9 cellular contexts compared by ENCODE assay signal in the genomic region with DNA sequence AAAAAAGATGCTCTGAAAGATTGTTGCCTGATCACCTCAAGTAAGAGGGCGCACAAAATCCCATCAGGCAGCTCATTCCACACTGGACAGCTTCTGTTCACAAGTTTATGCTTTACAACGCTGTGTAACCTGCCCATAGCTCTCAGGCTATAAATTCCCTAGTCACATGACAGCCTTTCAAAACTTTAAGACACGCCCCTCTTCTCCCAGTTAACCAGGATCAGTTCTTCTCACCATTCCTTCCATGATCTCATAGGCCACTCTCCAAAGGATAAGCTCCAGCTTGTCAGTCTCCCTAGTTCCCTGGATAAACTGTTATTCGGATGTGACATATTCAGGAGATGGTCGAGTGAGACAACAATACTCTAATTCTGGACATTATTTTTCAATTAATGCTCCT. TPM values are rescaled to one million over a fixed set of nuclear protein-coding genes. Genes with fewer than 3 reads are reported as not detected.
DNase-seq lines count a peak whose midpoint lies in the region; ATAC-seq, FAIRE-seq and TF ChIP-seq lines count a peak whose summit lies in the region.
"Had no signal": no experiment of that assay in that cellular context is flagged by ENCODE, and none has a peak within 500 bp of the region (broad histone marks: within the 10 kb centered on the region; RNA-seq: fewer than 3 reads in every experiment).

No MANE protein-coding gene starts in this region.

- H3K27ac ChIP-seq in ACC112 (ENCODE audit: low read depth, low read length) (peak overlapping the region; percentile 64; the same call in 1 of the 2 replicates), K562 (ENCODE audit: extremely low read depth, low read depth, low read length) (no peak overlapping the region)

- intact Hi-C loops in K562 (cut with micrococcal nuclease), result no loop called here

- peaks cover 62% of the 10 kb centered on the region for H4K20me1 ChIP-seq in K562 (replicated peaks; ENCODE audit: control insufficient read depth, insufficient read depth, low read length)

- H3K9me3 ChIP-seq in K562 (replicated peaks; ENCODE audit: control insufficient read depth, insufficient read depth, low read depth, low read length), result no peaks in the 10 kb centered on the region

- no peaks in the 10 kb centered on the region for H3K9me1 ChIP-seq in K562 (ENCODE audit: control insufficient read depth, insufficient read depth, low read length)

- TF ChIP-seq RAD21 in K562 (CRISPR knock-in tag; conservative IDR thresholded peaks at IDR 0.05 in 1 of 2, IDR thresholded peaks at IDR 0.05 in 1 of 2), result no peak

- peaks cover 76% of the 10 kb centered on the region for H3K4me1 ChIP-seq in ACC112 (ENCODE audit: control insufficient read depth, insufficient read depth, low read length, unreplicated experiment)
- peaks cover 7 to 48% of the 10 kb centered on the region in 2 experiments for H3K4me1 ChIP-seq in K562 (replicated peaks in 1 of 2; ENCODE audit: control insufficient read depth in 2 of 2, insufficient read depth in 2 of 2, low read length in 2 of 2)

- H3K27me3 ChIP-seq in ACC112 (ENCODE audit: insufficient read depth, low read length) (no peaks in the 10 kb centered on the region), K562 (ENCODE audit: control insufficient read depth in 2 of 2, insufficient read depth in 2 of 2, low read length in 2 of 2) (no peaks in the 10 kb centered on the region)

- ATAC-seq in K562 (peak; percentile 73), HG02973 (IDR thresholded peaks at IDR 0.05; ENCODE audit: unreplicated experiment) (no peak), GM18511 (IDR thresholded peaks at IDR 0.05; ENCODE audit: unreplicated experiment) (no peak), HG02840 (IDR thresholded peaks at IDR 0.05; ENCODE audit: low FRiP score, unreplicated experiment) (no peak)

- TF ChIP-seq CTCF in K562 (IDR thresholded peaks at IDR 0.05 in 2 of 3, conservative IDR thresholded peaks at IDR 0.05 in 1 of 3; ENCODE audit: insufficient read depth in 2 of 3, low read depth in 1 of 3, low read length in 3 of 3), result no peak

- DNase-seq in HPDE6-E6E7 (ENCODE audit: extremely low spot score), result peak; percentile 63
- DNase-seq in K562 (ENCODE audit: extremely low read depth in 1 of 4, low spot score in 3 of 4), result peak; percentile 27 to 50 (median 37)
- peak; percentile 28 for DNase-seq in kidney tubule cell (ENCODE audit: low spot score)
- DNase-seq in T-helper 9 cell, result no peak
- DNase-seq: activated naive CD4-positive, alpha-beta T cell treated with anti-CD3 and anti-CD28 coated beads, Interleukin-2, amount 50 U/mL, for 16 hours had no signal

- H3K4me2 ChIP-seq in K562 (ENCODE audit: insufficient read depth, low read length), result no peak overlapping the region

- TF ChIP-seq EP300 in K562 (IDR thresholded peaks at IDR 0.05; ENCODE audit: low read length), result no peak

- 30% methylated on average over 5 of the region's 5 CpGs for WGBS in K562 (ENCODE audit: insufficient coverage, low coverage, missing lambda C conversion rate)

- CTCF ChIA-PET in K562 (lab: Yijun Ruan, JAX; ENCODE audit: low intra/inter-chr PET ratio), result no interaction called here

- no peak for FAIRE-seq in K562 (lab: Jason Lieb, UNC)

- no peaks in the 10 kb centered on the region for H3K36me3 ChIP-seq in ACC112 (ENCODE audit: insufficient read depth, low read length)
- H3K36me3 ChIP-seq in K562 (ENCODE audit: control insufficient read depth, insufficient read depth, low read length), result peaks cover 80% of the 10 kb centered on the region

- POLR2A ChIA-PET in K562 (lab: Yijun Ruan, JAX), result interaction anchor here (0.7 to 3.8 kb wide), 7 partner anchors 8 to 240 kb away, joined by 3 to 30 read pairs (median 5); a partner anchor contains a TSS

- in situ Hi-C loops in K562 (cut with MboI), result no loop called here

- H2AFZ ChIP-seq in ACC112 (ENCODE audit: low read length, unreplicated experiment) (no peak overlapping the region), K562 (ENCODE audit: low read depth, low read length) (no peak overlapping the region)

- no TSS peak for BruUV-seq in K562 (replicated peaks; lab: Mats Ljungman, UMichigan)

- H3K9ac ChIP-seq in K562 (ENCODE audit: insufficient read depth in 1 of 2, low read depth in 2 of 2, low read length in 2 of 2), result no peak overlapping the region

- H3K4me3 ChIP-seq in ACC112 (ENCODE audit: low read depth, low read length) (no peak overlapping the region), K562 (no peak overlapping the region)

- H3K79me2 ChIP-seq in ACC112 (ENCODE audit: control insufficient read depth, insufficient read depth, low read length, unreplicated experiment) (peaks cover 92% of the 10 kb centered on the region), K562 (ENCODE audit: control insufficient read depth, insufficient read depth, low read length) (peaks cover 98% of the 10 kb centered on the region)

- TF ChIP-seq POLR2A in K562 (conservative IDR thresholded peaks at IDR 0.05), result no peak

TF ChIP-seq in K562, 482 proteins besides CTCF, POLR2A, EP300 and RAD21 (continues in another document):
- TF ChIP-seq MEIS2 (IDR thresholded peaks at IDR 0.05; ENCODE audit: partially characterized antibody), result peak; percentile 89

RNA-seq across cellular contexts. Expression of a gene that starts 15.0 kb away (rescaled TPM):
- 37.0 and 96.7 TPM in 2 replicates for total RNA-seq in K562 (2011; cell fraction: chromatin; rRNA removed; ENCODE audit: low replicate concordance)
- total RNA-seq in K562 (2011; cell fraction: nucleolus; rRNA removed), result 22.0 and 32.6 TPM in 2 replicates
- total RNA-seq in K562 (2011; cell fraction: nucleoplasm; rRNA removed), result 53.4 and 65.7 TPM in 2 replicates
- 17.8 and 18.7 TPM in 2 replicates for total RNA-seq in K562 (2014; rRNA removed)
- total RNA-seq in K562 (2014; rRNA removed; fragmentation: Illumina TruSeq; extraction: Trizol), result 24.5 and 26.1 TPM in 2 replicates
- total RNA-seq in K562 (2015; rRNA removed; fragmentation: Illumina TruSeq; extraction: Trizol), result 20.7 and 25.0 TPM in 2 replicates
- total RNA-seq in K562 (2021), result 52.2 and 59.9 TPM in 2 replicates
- 19.4 and 22.9 TPM in 2 replicates for polyA plus RNA-seq in K562 (2011; rRNA removed)
- polyA plus RNA-seq in K562 (2011; cell fraction: cytosol; rRNA removed), result 8.7 and 15.8 TPM in 2 replicates
- 28.0 and 40.0 TPM in 2 replicates for polyA plus RNA-seq in K562 (2011; cell fraction: nucleus; rRNA removed)
- polyA plus RNA-seq in K562 (2012), result 37.3 and 38.0 TPM in 2 replicates
- 50.7 and 52.0 TPM in 2 replicates for polyA plus RNA-seq in K562 (2014; fragmentation: Illumina TruSeq; extraction: Trizol)
- polyA plus RNA-seq in K562 (2014; fragmentation: Nextera tagmentation; extraction: Ambion mirVana), result 10 to 100 TPM; 25.3 to 40.0 TPM
- polyA plus RNA-seq in K562 (2014; rRNA removed), result 20.9 and 26.0 TPM in 2 replicates
- polyA minus RNA-seq in K562 (2011; rRNA and poly(A)+ RNA removed), result 60.3 and 74.4 TPM in 2 replicates
- 38.7 and 40.3 TPM in 2 replicates for polyA minus RNA-seq in K562 (2011; cell fraction: cytosol; rRNA and poly(A)+ RNA removed)
- 14.8 and 28.8 TPM in 2 replicates for polyA minus RNA-seq in K562 (2011; cell fraction: nucleus; rRNA and poly(A)+ RNA removed)

RNA-seq across cellular contexts. Expression of a gene that starts 42.1 kb away (rescaled TPM):
- total RNA-seq in K562 (2011; cell fraction: chromatin; rRNA removed; ENCODE audit: low replicate concordance), result 27.3 and 28.7 TPM in 2 replicates
- total RNA-seq in K562 (2011; cell fraction: nucleolus; rRNA removed), result 26.3 and 26.7 TPM in 2 replicates
- 21.8 and 29.6 TPM in 2 replicates for total RNA-seq in K562 (2011; cell fraction: nucleoplasm; rRNA removed)
- total RNA-seq in K562 (2014; rRNA removed), result 83.7 and 105 TPM in 2 replicates
- 163 and 167 TPM in 2 replicates for total RNA-seq in K562 (2014; rRNA removed; fragmentation: Illumina TruSeq; extraction: Trizol)
- 123 and 133 TPM in 2 replicates for total RNA-seq in K562 (2015; rRNA removed; fragmentation: Illumina TruSeq; extraction: Trizol)
- 75.2 and 81.4 TPM in 2 replicates for total RNA-seq in K562 (2021)
- 70.3 and 109 TPM in 2 replicates for polyA plus RNA-seq in K562 (2011; rRNA removed)
- 27.3 and 58.0 TPM in 2 replicates for polyA plus RNA-seq in K562 (2011; cell fraction: cytosol; rRNA removed)
- polyA plus RNA-seq in K562 (2011; cell fraction: nucleus; rRNA removed), result 23.6 and 46.5 TPM in 2 replicates
- 60.2 and 99.7 TPM in 2 replicates for polyA plus RNA-seq in K562 (2012)
- 131 and 153 TPM in 2 replicates for polyA plus RNA-seq in K562 (2014; fragmentation: Illumina TruSeq; extraction: Trizol)
- polyA plus RNA-seq in K562 (2014; fragmentation: Nextera tagmentation; extraction: Ambion mirVana), result 100 to 1,000 TPM; 185 to 190 TPM
- 163 and 186 TPM in 2 replicates for polyA plus RNA-seq in K562 (2014; rRNA removed)
- 43.3 and 44.4 TPM in 2 replicates for polyA minus RNA-seq in K562 (2011; rRNA and poly(A)+ RNA removed)
- polyA minus RNA-seq in K562 (2011; cell fraction: cytosol; rRNA and poly(A)+ RNA removed), result 27.7 and 46.1 TPM in 2 replicates
- polyA minus RNA-seq in K562 (2011; cell fraction: nucleus; rRNA and poly(A)+ RNA removed), result 19.8 and 20.9 TPM in 2 replicates

RNA-seq across cellular contexts. Expression of a gene that starts 42.4 kb away (rescaled TPM):
- total RNA-seq in K562 (2011; cell fraction: chromatin; rRNA removed; ENCODE audit: low replicate concordance), result 5.6 and 8.5 TPM in 2 replicates
- total RNA-seq in K562 (2011; cell fraction: nucleolus; rRNA removed), result 13.2 and 15.8 TPM in 2 replicates
- total RNA-seq in K562 (2011; cell fraction: nucleoplasm; rRNA removed), result 10.8 and 11.0 TPM in 2 replicates
- 5.1 and 6.5 TPM in 2 replicates for total RNA-seq in K562 (2014; rRNA removed)
- total RNA-seq in K562 (2014; rRNA removed; fragmentation: Illumina TruSeq; extraction: Trizol), result 4.4 TPM in 2 replicates
- total RNA-seq in K562 (2015; rRNA removed; fragmentation: Illumina TruSeq; extraction: Trizol), result 4.6 and 4.7 TPM in 2 replicates
- total RNA-seq in K562 (2021), result 5.6 and 6.2 TPM in 2 replicates
- polyA plus RNA-seq in K562 (2011; rRNA removed), result 2.6 and 2.9 TPM in 2 replicates
- 3.1 and 8.1 TPM in 2 replicates for polyA plus RNA-seq in K562 (2011; cell fraction: cytosol; rRNA removed)
- 1.6 and 2.1 TPM in 2 replicates for polyA plus RNA-seq in K562 (2011; cell fraction: nucleus; rRNA removed)
- 2.8 and 4.0 TPM in 2 replicates for polyA plus RNA-seq in K562 (2012)
- polyA plus RNA-seq in K562 (2014; fragmentation: Illumina TruSeq; extraction: Trizol), result 2.8 and 3.3 TPM in 2 replicates
- 1 to 10 TPM in 1 of 2 experiments, under 1 TPM in 1; 0.70 to 1.0 TPM for polyA plus RNA-seq in K562 (2014; fragmentation: Nextera tagmentation; extraction: Ambion mirVana)
- polyA plus RNA-seq in K562 (2014; rRNA removed), result 2.9 and 3.1 TPM in 2 replicates
- polyA minus RNA-seq in K562 (2011; rRNA and poly(A)+ RNA removed), result 5.1 and 6.5 TPM in 2 replicates
- polyA minus RNA-seq in K562 (2011; cell fraction: cytosol; rRNA and poly(A)+ RNA removed), result 3.4 and 5.0 TPM in 2 replicates
- polyA minus RNA-seq in K562 (2011; cell fraction: nucleus; rRNA and poly(A)+ RNA removed), result 6.1 and 7.7 TPM in 2 replicates
